In the genomic region with DNA sequence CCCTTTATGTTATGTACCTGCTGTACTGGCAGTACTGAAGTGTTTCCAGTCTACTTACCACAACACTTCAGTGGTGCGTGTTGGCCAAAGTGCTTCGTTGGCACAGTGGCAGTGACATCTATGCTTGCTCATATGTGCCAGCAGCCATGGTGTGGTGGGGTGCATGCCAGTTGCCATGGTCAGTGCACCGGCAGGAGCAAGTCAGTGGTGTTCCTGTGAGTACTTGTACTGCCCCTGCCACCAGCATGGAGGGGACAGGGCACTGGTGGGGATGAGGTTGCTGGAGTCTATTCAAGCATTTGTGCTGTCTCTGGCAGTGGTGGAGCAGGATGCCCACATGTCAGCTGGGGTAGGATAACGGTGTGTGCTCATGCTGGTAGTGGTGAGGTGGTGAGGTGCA, we compare ENCODE assay signal across 29 cellular contexts.
"Had no signal": no experiment of that assay in that cellular context is flagged by ENCODE, and none has a peak within 500 bp of the region (broad histone marks: within the 10 kb centered on the region; RNA-seq: fewer than 3 reads in every experiment).

No MANE protein-coding gene starts in this region.

- H3K4me3 ChIP-seq: ascending aorta, breast epithelium, coronary artery, dorsolateral prefrontal cortex, esophagus squamous epithelium, gastroesophageal sphincter had no signal

- H3K27me3 Mint-ChIP-seq: activated CD4-positive, alpha-beta memory T cell treated with anti-CD3 and anti-CD28 coated beads for 36 hours; activated CD4-positive, alpha-beta T cell treated with anti-CD3 and anti-CD28 coated beads for 36 hours; activated CD4-positive, alpha-beta T cell treated with anti-CD3 and anti-CD28 coated beads, Interleukin-2, amount 10 ng/mL, durations not matched to agents 24 days and 14 days; activated CD8-positive, alpha-beta memory T cell treated with anti-CD3 and anti-CD28 coated beads, Interleukin-2, amount 10 ng/mL, durations not matched to agents 7 days and 5 days; activated naive CD4-positive, alpha-beta T cell treated with anti-CD3 and anti-CD28 coated beads, Interleukin-2, amount 10 ng/mL, durations not matched to agents 7 days and 5 days; activated naive CD8-positive, alpha-beta T cell treated with anti-CD3 and anti-CD28 coated beads, Interleukin-2, amount 10 ng/mL, durations not matched to agents 7 days and 5 days; activated T-cell treated with anti-CD3 and anti-CD28 coated beads, Interleukin-2, amount 50 U/mL, for 24 hours; brain; central memory CD8-positive, alpha-beta T cell; dendritic cell treated with granulocyte-macrophage colony-stimulating factor and Interleukin-4, amounts not matched to agents 40 ng/mL and 50 ng/mL, for 4 days had no signal

- ATAC-seq: activated CD4-positive, alpha-beta T cell treated with anti-CD3 and anti-CD28 coated beads for 36 hours; activated CD8-positive, alpha-beta memory T cell treated with anti-CD3 and anti-CD28 coated beads, Interleukin-2, amount 10 ng/mL, durations not matched to agents 7 days and 5 days; activated CD8-positive, alpha-beta T cell treated with anti-CD3 and anti-CD28 coated beads, Interleukin-2, amount 10 ng/mL, durations not matched to agents 7 days and 5 days; activated naive CD4-positive, alpha-beta T cell treated with anti-CD3 and anti-CD28 coated beads, Interleukin-2, amount 50 U/mL, for 72 hours; activated T-cell treated with anti-CD3 and anti-CD28 coated beads, Interleukin-2, amount 50 U/mL, for 72 hours; gastroesophageal sphincter had no signal

- H3K4me3 Mint-ChIP-seq: activated CD4-positive, alpha-beta memory T cell treated with anti-CD3 and anti-CD28 coated beads for 36 hours; activated CD4-positive, alpha-beta T cell treated with anti-CD3 and anti-CD28 coated beads for 36 hours; activated CD4-positive, alpha-beta T cell treated with anti-CD3 and anti-CD28 coated beads, Interleukin-2, amount 10 ng/mL, durations not matched to agents 24 days and 14 days; activated CD8-positive, alpha-beta memory T cell treated with anti-CD3 and anti-CD28 coated beads, Interleukin-2, amount 10 ng/mL, durations not matched to agents 7 days and 5 days; activated CD8-positive, alpha-beta T cell treated with anti-CD3 and anti-CD28 coated beads, Interleukin-2, amount 10 ng/mL, durations not matched to agents 7 days and 5 days; activated naive CD4-positive, alpha-beta T cell treated with anti-CD3 and anti-CD28 coated beads, Interleukin-2, amount 10 ng/mL, durations not matched to agents 7 days and 5 days; activated naive CD8-positive, alpha-beta T cell treated with anti-CD3 and anti-CD28 coated beads, Interleukin-2, amount 10 ng/mL, durations not matched to agents 7 days and 5 days; activated T-cell treated with anti-CD3 and anti-CD28 coated beads, Interleukin-2, amount 50 U/mL, for 24 hours; activated T-cell treated with anti-CD3 and anti-CD28 coated beads, Interleukin-2, amount 50 U/mL, for 72 hours; brain; central memory CD8-positive, alpha-beta T cell; dendritic cell treated with granulocyte-macrophage colony-stimulating factor and Interleukin-4, amounts not matched to agents 40 ng/mL and 50 ng/mL, for 4 days had no signal

- H3K9me3 Mint-ChIP-seq: activated CD4-positive, alpha-beta T cell treated with anti-CD3 and anti-CD28 coated beads, Interleukin-2, amount 10 ng/mL, durations not matched to agents 24 days and 14 days had no signal

- H3K9me3 ChIP-seq: ascending aorta had no signal

- H3K36me3 Mint-ChIP-seq: activated CD4-positive, alpha-beta memory T cell treated with anti-CD3 and anti-CD28 coated beads for 36 hours; activated CD8-positive, alpha-beta memory T cell treated with anti-CD3 and anti-CD28 coated beads, Interleukin-2, amount 10 ng/mL, durations not matched to agents 7 days and 5 days; activated naive CD4-positive, alpha-beta T cell treated with anti-CD3 and anti-CD28 coated beads, Interleukin-2, amount 10 ng/mL, durations not matched to agents 7 days and 5 days; activated naive CD8-positive, alpha-beta T cell treated with anti-CD3 and anti-CD28 coated beads, Interleukin-2, amount 10 ng/mL, durations not matched to agents 7 days and 5 days; brain had no signal

- H3K27ac Mint-ChIP-seq: activated CD4-positive, alpha-beta memory T cell treated with anti-CD3 and anti-CD28 coated beads for 36 hours; activated CD4-positive, alpha-beta T cell treated with anti-CD3 and anti-CD28 coated beads for 36 hours; activated CD4-positive, alpha-beta T cell treated with anti-CD3 and anti-CD28 coated beads, Interleukin-2, amount 10 ng/mL, durations not matched to agents 24 days and 14 days; activated CD8-positive, alpha-beta memory T cell treated with anti-CD3 and anti-CD28 coated beads, Interleukin-2, amount 10 ng/mL, durations not matched to agents 7 days and 5 days; activated CD8-positive, alpha-beta T cell treated with anti-CD3 and anti-CD28 coated beads, Interleukin-2, amount 10 ng/mL, durations not matched to agents 7 days and 5 days; activated naive CD4-positive, alpha-beta T cell treated with anti-CD3 and anti-CD28 coated beads, Interleukin-2, amount 10 ng/mL, durations not matched to agents 7 days and 5 days; activated naive CD4-positive, alpha-beta T cell treated with anti-CD3 and anti-CD28 coated beads, Interleukin-2, amount 50 U/mL, for 72 hours; activated naive CD8-positive, alpha-beta T cell treated with anti-CD3 and anti-CD28 coated beads, Interleukin-2, amount 10 ng/mL, durations not matched to agents 7 days and 5 days; activated T-cell treated with anti-CD3 and anti-CD28 coated beads, Interleukin-2, amount 50 U/mL, for 24 hours; activated T-cell treated with anti-CD3 and anti-CD28 coated beads, Interleukin-2, amount 50 U/mL, for 72 hours; brain; dendritic cell treated with granulocyte-macrophage colony-stimulating factor and Interleukin-4, amounts not matched to agents 40 ng/mL and 50 ng/mL, for 4 days had no signal

- H3K4me1 ChIP-seq: ascending aorta, breast epithelium, esophagus squamous epithelium, gastroesophageal sphincter had no signal

- H3K4me1 Mint-ChIP-seq: activated CD4-positive, alpha-beta T cell treated with anti-CD3 and anti-CD28 coated beads for 36 hours; activated CD4-positive, alpha-beta T cell treated with anti-CD3 and anti-CD28 coated beads, Interleukin-2, amount 10 ng/mL, durations not matched to agents 24 days and 14 days; activated CD8-positive, alpha-beta memory T cell treated with anti-CD3 and anti-CD28 coated beads, Interleukin-2, amount 10 ng/mL, durations not matched to agents 7 days and 5 days; activated naive CD4-positive, alpha-beta T cell treated with anti-CD3 and anti-CD28 coated beads, Interleukin-2, amount 10 ng/mL, durations not matched to agents 7 days and 5 days; activated naive CD8-positive, alpha-beta T cell treated with anti-CD3 and anti-CD28 coated beads, Interleukin-2, amount 10 ng/mL, durations not matched to agents 7 days and 5 days; brain; central memory CD8-positive, alpha-beta T cell had no signal

- H3K27ac ChIP-seq: ascending aorta, breast epithelium, coronary artery, dorsolateral prefrontal cortex, esophagus squamous epithelium, gastroesophageal sphincter had no signal

- H3K27me3 ChIP-seq: ascending aorta, breast epithelium, esophagus squamous epithelium, gastroesophageal sphincter had no signal

- H3K36me3 ChIP-seq: ascending aorta, breast epithelium, esophagus squamous epithelium, gastroesophageal sphincter had no signal

- DNase-seq: activated CD4-positive, alpha-beta memory T cell treated with anti-CD3 and anti-CD28 coated beads for 36 hours; activated CD4-positive, alpha-beta T cell treated with anti-CD3 and anti-CD28 coated beads for 36 hours; activated CD4-positive, alpha-beta T cell treated with anti-CD3 and anti-CD28 coated beads, Interleukin-2, amount 10 ng/mL, durations not matched to agents 24 days and 14 days; activated CD4-positive, CD25-positive, alpha-beta regulatory T cell; activated CD4-positive, CD25-positive, alpha-beta regulatory T cell treated with anti-CD3 and anti-CD28 coated beads, Interleukin-2, amount 50 U/mL, for 72 hours; activated CD8-positive, alpha-beta memory T cell treated with anti-CD3 and anti-CD28 coated beads, Interleukin-2, amount 10 ng/mL, durations not matched to agents 7 days and 5 days; activated CD8-positive, alpha-beta memory T cell treated with anti-CD3 and anti-CD28 coated beads, Interleukin-2, amount 50 U/mL, for 48 hours; activated CD8-positive, alpha-beta T cell treated with anti-CD3 and anti-CD28 coated beads, Interleukin-2, amount 10 ng/mL, durations not matched to agents 7 days and 5 days; activated gamma-delta T cell; activated naive CD4-positive, alpha-beta T cell; activated naive CD4-positive, alpha-beta T cell treated with anti-CD3 and anti-CD28 coated beads, Interleukin-2, amount 10 ng/mL, durations not matched to agents 7 days and 5 days; activated naive CD8-positive, alpha-beta T cell treated with anti-CD3 and anti-CD28 coated beads, Interleukin-2, amount 10 ng/mL, durations not matched to agents 7 days and 5 days; activated T-cell treated with anti-CD3 and anti-CD28 coated beads for 4 hours; activated T-cell treated with anti-CD3 and anti-CD28 coated beads, Interleukin-2, amount 50 U/mL, for 24 hours; activated T-cell treated with anti-CD3 and anti-CD28 coated beads, Interleukin-2, amount 50 U/mL, for 72 hours; dorsolateral prefrontal cortex; effector memory CD4-positive, alpha-beta T cell; erythroblast; esophagus squamous epithelium; foreskin melanocyte; T-helper 2 cell had no signal
